15 cellular contexts compared by ENCODE assay signal in the genomic region with DNA sequence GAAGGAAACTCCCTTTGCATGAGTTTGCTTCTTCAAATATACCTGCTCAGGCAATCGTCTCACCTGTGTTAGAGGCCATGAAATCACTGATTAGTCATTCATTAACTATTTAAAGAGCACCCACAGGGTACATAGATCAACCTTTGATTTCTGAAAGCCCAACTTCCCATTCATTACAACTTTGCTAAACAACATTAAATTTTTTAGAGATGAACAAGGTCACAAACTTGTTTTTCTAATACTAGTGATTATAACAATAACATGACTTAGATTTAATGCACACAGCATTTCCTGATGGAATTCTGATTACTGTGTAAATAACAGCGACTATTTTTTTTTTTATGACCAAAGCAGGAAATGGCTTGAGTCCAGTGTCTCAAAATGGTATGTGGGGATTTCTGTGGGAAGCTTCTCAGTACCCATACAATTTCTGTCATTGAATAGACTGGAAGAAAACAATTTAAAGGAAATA. TPM values are rescaled to one million over a fixed set of nuclear protein-coding genes. Genes with fewer than 3 reads are reported as not detected.
DNase-seq lines count a peak whose midpoint lies in the region; ATAC-seq and TF ChIP-seq lines count a peak whose summit lies in the region.
"Had no signal": no experiment of that assay in that cellular context is flagged by ENCODE, and none has a peak within 500 bp of the region (broad histone marks: within the 10 kb centered on the region; RNA-seq: fewer than 3 reads in every experiment).

No MANE protein-coding gene starts in this region.

- no TSS peak for BruUV-seq in Caco-2 (replicated peaks; lab: Mats Ljungman, UMichigan)

- H3K4me1 ChIP-seq in Caco-2, result peaks cover 23% of the 10 kb centered on the region
- peaks cover 4% of the 10 kb centered on the region for H3K4me1 ChIP-seq in mucosa of descending colon (ENCODE audit: low read depth)

- H3K9me3 Mint-ChIP-seq in Caco-2 (ENCODE audit: unreplicated experiment), result no peaks in the 10 kb centered on the region
- no peaks in the 10 kb centered on the region for H3K9me3 Mint-ChIP-seq in activated naive CD4-positive, alpha-beta T cell treated with anti-CD3 and anti-CD28 coated beads, Interleukin-2, amount 10 ng/mL, durations not matched to agents 7 days and 5 days
- no peaks in the 10 kb centered on the region for H3K9me3 Mint-ChIP-seq in osteocyte (ENCODE audit: unreplicated experiment)
- H3K9me3 Mint-ChIP-seq: GM23338; stimulated activated effector memory CD8-positive, alpha-beta T cell treated with anti-CD3 and anti-CD28 coated beads, Interleukin-12 subunit alpha, Interleukin-12 subunit beta, amount 100 ng/mL, for 72 hours had no signal

- no peak for TF ChIP-seq CTCF in Caco-2 (IDR thresholded peaks at IDR 0.05; ENCODE audit: insufficient read depth in 1 of 2, low read depth in 1 of 2, low read length in 1 of 2, severe bottlenecking in 1 of 2, unreplicated experiment in 1 of 2)
- TF ChIP-seq CTCF in mucosa of descending colon (IDR thresholded peaks at IDR 0.05), result no peak
- TF ChIP-seq CTCF in osteocyte (IDR thresholded peaks at IDR 0.05), result no peak

- H3K4me3 ChIP-seq in Caco-2 (ENCODE audit: low read depth, low read length) (0 out of 2 replicates have a peak overlapping the region, but pooled peaks have one; percentile 8), mucosa of descending colon (no peak overlapping the region)
- H3K4me3 ChIP-seq: GM23338 had no signal

- DNase-seq in Caco-2 (peak in 1 of 2 experiments; percentile 42), NCI-H2029 (lab: John Stamatoyannopoulos, UW) (peak; percentile 8), dermis microvascular lymphatic vessel endothelial cell (ENCODE audit: low read depth in 2 of 2) (peak; percentile 59 to 83), mucosa of descending colon (no peak), osteocyte (ENCODE audit: extremely low spot score, unreplicated experiment) (no peak), A172 (ENCODE audit: low spot score) (no peak)
- DNase-seq in activated naive CD4-positive, alpha-beta T cell treated with anti-CD3 and anti-CD28 coated beads, Interleukin-2, amount 10 ng/mL, durations not matched to agents 7 days and 5 days, result no peak
- no peak for DNase-seq in stimulated activated CD8-positive, alpha-beta memory T cell treated with anti-CD3 and anti-CD28 coated beads, Interleukin-4, amount 100 ng/mL, for 48 hours
- DNase-seq: activated effector memory CD4-positive, alpha-beta T cell treated with anti-CD3 and anti-CD28 coated beads, Interleukin-2, amount 50 U/mL, for 16 hours; KBM-7; NCI-H2171 had no signal

- H3K4me3 Mint-ChIP-seq in Caco-2 (ENCODE audit: unreplicated experiment), result peak overlapping the region; percentile 22
- H3K4me3 Mint-ChIP-seq in activated naive CD4-positive, alpha-beta T cell treated with anti-CD3 and anti-CD28 coated beads, Interleukin-2, amount 10 ng/mL, durations not matched to agents 7 days and 5 days, result no peak overlapping the region
- no peak overlapping the region for H3K4me3 Mint-ChIP-seq in osteocyte (ENCODE audit: unreplicated experiment)
- H3K4me3 Mint-ChIP-seq: B cell; GM23338; stimulated activated effector memory CD8-positive, alpha-beta T cell treated with anti-CD3 and anti-CD28 coated beads, Interleukin-12 subunit alpha, Interleukin-12 subunit beta, amount 100 ng/mL, for 72 hours had no signal

- H3K36me3 Mint-ChIP-seq in Caco-2 (ENCODE audit: insufficient read depth, unreplicated experiment) (peaks cover 6% of the 10 kb centered on the region), osteocyte (ENCODE audit: unreplicated experiment) (no peaks in the 10 kb centered on the region)
- H3K36me3 Mint-ChIP-seq in activated naive CD4-positive, alpha-beta T cell treated with anti-CD3 and anti-CD28 coated beads, Interleukin-2, amount 10 ng/mL, durations not matched to agents 7 days and 5 days, result no peaks in the 10 kb centered on the region

- peak; percentile 83 for ATAC-seq in mucosa of descending colon
- ATAC-seq: GM23338, Right ventricle myocardium inferior had no signal

- intact Hi-C loops in Caco-2 (cut with micrococcal nuclease; ENCODE audit: unreplicated experiment), result no loop called here
- intact Hi-C loops in mucosa of descending colon (cut with DNase I, micrococcal nuclease), result no loop called here

- no peaks in the 10 kb centered on the region for H3K9me3 ChIP-seq in Caco-2
- no peaks in the 10 kb centered on the region for H3K9me3 ChIP-seq in mucosa of descending colon

- H3K36me3 ChIP-seq in Caco-2 (ENCODE audit: control insufficient read depth, insufficient read depth, low read length), result no peaks in the 10 kb centered on the region
- H3K36me3 ChIP-seq in mucosa of descending colon (ENCODE audit: low read depth), result no peaks in the 10 kb centered on the region

- no peaks in the 10 kb centered on the region for H3K27me3 ChIP-seq in Caco-2 (replicated peaks; ENCODE audit: control insufficient read depth, insufficient read depth, low read length)

- H3K27me3 Mint-ChIP-seq in Caco-2 (ENCODE audit: insufficient read depth, unreplicated experiment) (no peaks in the 10 kb centered on the region), osteocyte (ENCODE audit: unreplicated experiment) (no peaks in the 10 kb centered on the region)
- H3K27me3 Mint-ChIP-seq in activated naive CD4-positive, alpha-beta T cell treated with anti-CD3 and anti-CD28 coated beads, Interleukin-2, amount 10 ng/mL, durations not matched to agents 7 days and 5 days, result peaks cover 4% of the 10 kb centered on the region
- H3K27me3 Mint-ChIP-seq: B cell had no signal

- H3K4me1 Mint-ChIP-seq in Caco-2 (ENCODE audit: low read depth, unreplicated experiment) (peaks cover 16% of the 10 kb centered on the region), osteocyte (ENCODE audit: unreplicated experiment) (peaks cover 7% of the 10 kb centered on the region)
- peaks cover 9% of the 10 kb centered on the region for H3K4me1 Mint-ChIP-seq in activated naive CD4-positive, alpha-beta T cell treated with anti-CD3 and anti-CD28 coated beads, Interleukin-2, amount 10 ng/mL, durations not matched to agents 7 days and 5 days
- H3K4me1 Mint-ChIP-seq: GM23338 had no signal

- POLR2A ChIA-PET in Caco-2 (lab: Charles Lee), result interaction anchor here (1.0 kb wide), 1 partner anchor 14 kb away, joined by 3 read pairs; no protein-coding TSS in a partner anchor

- H3K27ac Mint-ChIP-seq in Caco-2 (ENCODE audit: unreplicated experiment) (peak overlapping the region; percentile 46), osteocyte (ENCODE audit: unreplicated experiment) (no peak overlapping the region)
- H3K27ac Mint-ChIP-seq in activated naive CD4-positive, alpha-beta T cell treated with anti-CD3 and anti-CD28 coated beads, Interleukin-2, amount 10 ng/mL, durations not matched to agents 7 days and 5 days, result no peak overlapping the region
- H3K27ac Mint-ChIP-seq: B cell; GM23338; stimulated activated effector memory CD8-positive, alpha-beta T cell treated with anti-CD3 and anti-CD28 coated beads, Interleukin-12 subunit alpha, Interleukin-12 subunit beta, amount 100 ng/mL, for 72 hours had no signal

- CTCF ChIA-PET in Caco-2 (lab: Charles Lee), result no interaction called here
- CTCF ChIA-PET in activated naive CD4-positive, alpha-beta T cell treated with anti-CD3 and anti-CD28 coated beads, Interleukin-2, amount 10 ng/mL, durations not matched to agents 7 days and 5 days (lab: Charles Lee), result no interaction called here

RNA-seq across cellular contexts. Expression of a gene that starts 5.4 kb away (rescaled TPM):
- total RNA-seq in Caco-2 (2022), result 73.6 and 83.4 TPM in 2 replicates
- total RNA-seq in dermis microvascular lymphatic vessel endothelial cell, result 32.1 and 36.2 TPM in 2 replicates
- 10 to 100 TPM; 45.1 to 67.5 (median 55.4) TPM for total RNA-seq in mucosa of descending colon
- 38.5 and 38.9 TPM in 2 replicates for total RNA-seq in osteocyte
- 38.9 and 49.2 TPM in 2 replicates for total RNA-seq in A172 (2014; rRNA removed; shearing (Covaris generic))

RNA-seq across cellular contexts. Expression of a gene that starts 6.3 kb away (rescaled TPM):
- 129 and 130 TPM in 2 replicates for total RNA-seq in Caco-2 (2022)
- total RNA-seq in dermis microvascular lymphatic vessel endothelial cell, result 55.0 and 64.8 TPM in 2 replicates
- total RNA-seq in mucosa of descending colon, result 10 to 100 TPM; 68.1 to 70.3 (median 69.7) TPM
- total RNA-seq in osteocyte, result 69.4 and 79.8 TPM in 2 replicates
- 150 and 171 TPM in 2 replicates for total RNA-seq in A172 (2014; rRNA removed; shearing (Covaris generic))

RNA-seq across cellular contexts. Expression of a gene that starts 29.2 kb away (rescaled TPM):
- total RNA-seq in Caco-2 (2022), result 23.1 and 24.4 TPM in 2 replicates
- total RNA-seq in dermis microvascular lymphatic vessel endothelial cell, result 21.4 and 22.2 TPM in 2 replicates
- total RNA-seq in mucosa of descending colon, result 10 to 100 TPM in 1 of 3 donors, 1 to 10 TPM in 2; 8.1 to 14.4 (median 9.5) TPM
- 14.5 and 16.8 TPM in 2 replicates for total RNA-seq in osteocyte
- 12.3 and 12.7 TPM in 2 replicates for total RNA-seq in A172 (2014; rRNA removed; shearing (Covaris generic))

Comparison
In these comparisons a context has a peak if more than half of its experiments do, and no peak if none do; other contexts are left out.
1. DNase-seq: peak in NCI-H2029 (single experiment) and dermis microvascular lymphatic vessel endothelial cell (2 of 2); none in mucosa of descending colon (0 of 3), activated naive CD4-positive, alpha-beta T cell treated with anti-CD3 and anti-CD28 coated beads, Interleukin-2, amount 10 ng/mL, durations not matched to agents 7 days and 5 days (single experiment), osteocyte (single experiment), stimulated activated CD8-positive, alpha-beta memory T cell treated with anti-CD3 and anti-CD28 coated beads, Interleukin-4, amount 100 ng/mL, for 48 hours (single experiment) and A172 (single experiment).